In genomic region chr6:110178626-110179405, GRCh38 we compare ENCODE assay signal across 8 cellular contexts. TPM values are rescaled to one million over a fixed set of nuclear protein-coding genes. Genes with fewer than 3 reads are reported as not detected.
A peak's percentile ranks its signal among the peaks of the same experiment; 100 is the strongest.
DNase-seq lines count a peak whose midpoint lies in the region; ATAC-seq lines count a peak whose summit lies in the region.

No MANE protein-coding gene starts in this region.

- peak; percentile 21 for ATAC-seq in GM18502 (IDR thresholded peaks at IDR 0.05; ENCODE audit: poor library complexity, unreplicated experiment)

- peak; percentile 37 for DNase-seq in HPDE6-E6E7 (ENCODE audit: extremely low spot score)
- peak; percentile 83 for DNase-seq in NCI-H82 (lab: John Stamatoyannopoulos, UW)
- DNase-seq in activated CD8-positive, alpha-beta memory T cell treated with anti-CD3 and anti-CD28 coated beads for 1 hour (ENCODE audit: extremely low read depth in 1 of 2, low read depth in 1 of 2), result peak; percentile 7 to 41
- DNase-seq in effector CD8-positive, alpha-beta T cell (lab: John Stamatoyannopoulos, UW), result peak; percentile 62
- peak; percentile 75 to 81 for DNase-seq in lung microvascular endothelial cell (ENCODE audit: low read depth in 2 of 2)
- DNase-seq in stimulated activated CD4-positive, alpha-beta T cell treated with anti-CD3 and anti-CD28 coated beads, TNF-alpha, amount 100 ng/mL, for 48 hours (ENCODE audit: low read depth in 3 of 3), result peak in 2 of 3 donors; percentile 3 to 36
- DNase-seq in cortex of kidney (lab: John Stamatoyannopoulos, UW), result no peak

RNA-seq across cellular contexts. Expression of gene WASF1, which starts 0.7 kb away (rescaled TPM):
- total RNA-seq in lung microvascular endothelial cell, result 6.8 and 8.7 TPM in 2 replicates

RNA-seq across cellular contexts. Expression of gene CDC40, which starts 1.4 kb away (rescaled TPM):
- 10.9 and 13.1 TPM in 2 replicates for total RNA-seq in lung microvascular endothelial cell
